Comparison of ENCODE assay signal across 1 cellular context in the genomic region with DNA sequence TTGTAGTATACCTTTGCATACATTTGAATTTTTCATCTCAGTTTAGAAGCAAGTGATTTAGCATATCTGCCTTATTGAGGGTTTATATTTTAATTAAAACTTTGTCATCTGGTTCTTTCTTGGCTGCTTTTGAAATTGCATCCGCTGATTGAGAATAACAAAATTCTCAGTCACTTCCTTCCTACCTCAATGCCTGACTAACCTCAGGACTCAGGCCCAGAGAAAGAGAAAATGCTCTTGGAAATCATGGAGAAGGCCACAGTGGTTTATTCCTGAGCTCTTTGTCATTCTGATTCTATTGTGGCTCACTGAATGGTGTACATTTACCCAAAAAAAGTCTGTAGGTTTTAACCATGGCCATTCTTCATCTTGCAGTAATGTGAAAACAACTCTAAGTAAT.
TF ChIP-seq lines count a peak whose summit lies in the region.

No MANE protein-coding gene starts in this region.

TF ChIP-seq in K562, 482 proteins besides CTCF, POLR2A, EP300 and RAD21 (continued from another document):
- TF ChIP-seq FOXM1 (IDR thresholded peaks at IDR 0.05; ENCODE audit: low read depth): no peak
- no peak for TF ChIP-seq FOXM1 (CRISPR knock-in tag; IDR thresholded peaks at IDR 0.05; ENCODE audit: low read depth)
TF ChIP-seq in K562: peak in this region for 0.
